In the genomic region with DNA sequence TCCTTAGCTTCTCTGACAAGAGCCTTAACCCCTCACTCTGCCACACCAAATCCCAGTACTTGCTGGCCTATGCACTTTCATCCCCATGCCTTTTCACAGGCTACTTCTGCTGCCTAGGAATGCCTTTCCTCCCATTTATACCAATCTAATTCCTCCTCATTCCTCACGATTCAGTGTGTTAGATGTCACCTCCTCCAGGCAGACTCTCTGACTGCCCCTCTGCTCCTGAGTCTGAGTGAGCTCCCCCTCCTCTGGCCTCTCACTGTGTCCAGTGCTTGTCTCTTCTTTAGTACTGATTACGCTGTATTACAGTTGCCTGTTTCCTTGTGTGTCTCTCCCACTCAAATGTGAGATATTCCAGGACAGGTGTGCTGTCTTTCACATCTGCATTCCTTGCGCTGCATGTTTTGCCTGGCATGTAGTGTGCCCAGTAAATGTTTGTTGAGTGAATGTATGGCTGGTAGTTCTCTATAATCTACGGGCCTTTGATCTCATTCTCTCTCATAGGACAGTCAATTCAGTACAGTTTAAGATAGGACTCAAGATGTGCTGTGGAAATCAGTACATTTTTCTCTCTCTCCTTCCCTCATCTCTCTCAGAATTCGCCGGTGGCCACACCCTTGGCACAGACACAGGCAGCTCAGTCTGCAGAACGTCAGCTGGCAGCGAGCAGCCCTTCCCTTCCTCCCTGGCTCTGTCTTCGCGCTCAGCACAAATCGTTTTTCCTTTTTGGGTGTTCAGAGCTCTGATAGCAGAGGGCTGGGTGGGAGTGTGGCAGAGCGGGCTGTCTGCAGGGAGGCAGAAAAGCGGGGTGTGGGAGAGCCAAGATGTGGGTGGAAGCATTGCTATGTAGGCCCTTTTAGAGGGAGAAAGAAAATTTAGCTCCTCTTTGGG, we compare ENCODE assay signal across 10 cellular contexts. TPM values are rescaled to one million over a fixed set of nuclear protein-coding genes. Genes with fewer than 3 reads are reported as not detected.
A peak's percentile ranks its signal among the peaks of the same experiment; 100 is the strongest.
DNase-seq lines count a peak whose midpoint lies in the region; ATAC-seq and TF ChIP-seq lines count a peak whose summit lies in the region.
"Had no signal": no experiment of that assay in that cellular context is flagged by ENCODE, and none has a peak within 500 bp of the region (broad histone marks: within the 10 kb centered on the region; RNA-seq: fewer than 3 reads in every experiment).

No MANE protein-coding gene starts in this region.

- peak; percentile 87 for DNase-seq in AG20443 (ENCODE audit: low spot score)
- peak; percentile 72 for DNase-seq in RWPE2 (ENCODE audit: low spot score)
- DNase-seq in fibroblast of pulmonary artery (ENCODE audit: low read depth), result peak; percentile 70
- DNase-seq in occipital lobe (lab: John Stamatoyannopoulos, UW), result peak; percentile 83
- DNase-seq in retina, result no peak
- DNase-seq in stimulated activated CD4-positive, alpha-beta T cell treated with anti-CD3 and anti-CD28 coated beads, Interleukin-2, amount 100 ng/mL, for 48 hours, result no peak
- no peak for DNase-seq in activated CD4-positive, alpha-beta T cell treated with anti-CD3 and anti-CD28 coated beads, Interleukin-2, amount 50 U/mL, for 48 hours
- DNase-seq: effector CD8-positive, alpha-beta T cell; Kasumi-1 had no signal

- peak overlapping the region; percentile 91 for H3K27ac ChIP-seq in RWPE2 (ENCODE audit: poor library complexity, severe bottlenecking)

- peak; percentile 55 for ATAC-seq in RWPE2 (ENCODE audit: low read depth)
- no peak for ATAC-seq in HG02973 (IDR thresholded peaks at IDR 0.05; ENCODE audit: unreplicated experiment)

- H3K9me3 ChIP-seq in RWPE2 (ENCODE audit: severe bottlenecking), result no peaks in the 10 kb centered on the region

- H3K36me3 ChIP-seq in RWPE2 (ENCODE audit: low read depth), result no peaks in the 10 kb centered on the region

- H3K4me1 ChIP-seq in RWPE2 (ENCODE audit: insufficient read depth, poor library complexity, severe bottlenecking), result peaks cover 28% of the 10 kb centered on the region

- H3K4me3 ChIP-seq in RWPE2 (ENCODE audit: severe bottlenecking), result no peak overlapping the region
- no peak overlapping the region for H3K4me3 ChIP-seq in fibroblast of pulmonary artery (replicated peaks; ENCODE audit: low read depth, low read length)

- no peaks in the 10 kb centered on the region for H3K27me3 ChIP-seq in RWPE2 (ENCODE audit: insufficient read depth, poor library complexity, severe bottlenecking)

- no peak for TF ChIP-seq CTCF in RWPE2 (IDR thresholded peaks at IDR 0.05; ENCODE audit: poor library complexity, severe bottlenecking)
- TF ChIP-seq CTCF in fibroblast of pulmonary artery (IDR thresholded peaks at IDR 0.05; ENCODE audit: low read length, missing control alignments), result no peak

RNA-seq across cellular contexts. Expression of gene ARL4D, which starts 18.5 kb away (rescaled TPM):
- 46.5 TPM for total RNA-seq in occipital lobe

Comparison
In these comparisons a context has a peak if more than half of its experiments do, and no peak if none do; other contexts are left out.
1. DNase-seq: peak in AG20443 (single experiment), RWPE2 (single experiment), fibroblast of pulmonary artery (single experiment) and occipital lobe (single experiment); none in retina (single experiment), stimulated activated CD4-positive, alpha-beta T cell treated with anti-CD3 and anti-CD28 coated beads, Interleukin-2, amount 100 ng/mL, for 48 hours (0 of 2) and activated CD4-positive, alpha-beta T cell treated with anti-CD3 and anti-CD28 coated beads, Interleukin-2, amount 50 U/mL, for 48 hours (0 of 2).